In the genomic region with DNA sequence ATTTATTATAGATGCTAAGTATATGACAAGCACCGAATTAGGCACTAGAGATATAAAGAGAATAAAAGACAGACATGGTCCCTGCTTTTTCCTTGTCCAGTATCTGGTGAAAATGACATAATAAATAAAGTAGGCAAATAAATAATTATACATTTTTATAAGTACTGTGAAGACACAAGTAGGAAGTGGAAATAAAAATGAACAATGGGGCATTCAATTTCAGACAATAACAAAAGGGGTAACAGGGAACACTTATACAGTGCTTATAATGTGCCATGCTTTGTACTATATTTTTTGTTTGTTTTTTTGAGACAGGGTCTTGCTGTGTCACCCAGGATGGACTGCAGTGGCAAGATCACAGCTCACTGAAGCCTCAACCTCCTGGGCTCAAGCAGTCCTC, we compare ENCODE assay signal across 32 cellular contexts.
"Had no signal": no experiment of that assay in that cellular context is flagged by ENCODE, and none has a peak within 500 bp of the region (broad histone marks: within the 10 kb centered on the region; RNA-seq: fewer than 3 reads in every experiment).

No MANE protein-coding gene starts in this region.

- H3K27ac ChIP-seq: brain microvascular endothelial cell, Peyer's patch, RWPE1, WERI-Rb-1 had no signal

- ATAC-seq: activated CD8-positive, alpha-beta memory T cell treated with anti-CD3 and anti-CD28 coated beads, Interleukin-2, amount 10 ng/mL, durations not matched to agents 7 days and 5 days; activated naive CD8-positive, alpha-beta T cell treated with anti-CD3 and anti-CD28 coated beads, Interleukin-2, amount 50 U/mL, for 24 hours; PC-3; Right ventricle myocardium inferior; SK-N-SH treated with all-trans-retinoic acid at 6 μM for 48 hours had no signal

- DNase-seq: activated CD4-positive, alpha-beta memory T cell treated with anti-CD3 and anti-CD28 coated beads, Interleukin-2, amount 10 ng/mL, durations not matched to agents 7 days and 5 days; activated CD4-positive, alpha-beta T cell treated with anti-CD3 and anti-CD28 coated beads for 1 hour; activated CD4-positive, alpha-beta T cell treated with anti-CD3 and anti-CD28 coated beads for 48 hours; activated CD4-positive, CD25-positive, alpha-beta regulatory T cell; activated CD8-positive, alpha-beta memory T cell treated with anti-CD3 and anti-CD28 coated beads for 24 hours; activated CD8-positive, alpha-beta memory T cell treated with anti-CD3 and anti-CD28 coated beads, Interleukin-2, amount 10 ng/mL, durations not matched to agents 7 days and 5 days; activated CD8-positive, alpha-beta memory T cell treated with anti-CD3 and anti-CD28 coated beads, Interleukin-2, amount 50 U/mL, for 48 hours; activated effector memory CD4-positive, alpha-beta T cell treated with Interleukin-2 at 50 U/mL for 16 hours; activated naive CD4-positive, alpha-beta T cell treated with anti-CD3 and anti-CD28 coated beads, Interleukin-2, amount 10 ng/mL, durations not matched to agents 7 days and 5 days; activated naive CD8-positive, alpha-beta T cell treated with anti-CD3 and anti-CD28 coated beads, Interleukin-2, amount 50 U/mL, for 24 hours; activated T-cell treated with anti-CD3 and anti-CD28 coated beads, Interleukin-2, amount 50 U/mL, for 48 hours; aorta; brain microvascular endothelial cell; Karpas-422; KBM-7; NCI-H1105; NCI-H1417 treated with DMSO at 0.1 percent for 48 hours; NCI-H187 treated with DMSO at 0.1 percent for 48 hours; NCI-H2081 treated with DMSO at 0.1 percent for 48 hours; NCI-H2171; NCI-H510A treated with DMSO at 0.1 percent for 48 hours; NCI-H526 treated with DMSO at 0.1 percent for 48 hours; PC-3; Peyer's patch; SIG-M5; T-helper 1 cell; T-helper 2 cell; T-helper 9 cell; WERI-Rb-1 had no signal
